8 cellular contexts compared by ENCODE assay signal in the genomic region with DNA sequence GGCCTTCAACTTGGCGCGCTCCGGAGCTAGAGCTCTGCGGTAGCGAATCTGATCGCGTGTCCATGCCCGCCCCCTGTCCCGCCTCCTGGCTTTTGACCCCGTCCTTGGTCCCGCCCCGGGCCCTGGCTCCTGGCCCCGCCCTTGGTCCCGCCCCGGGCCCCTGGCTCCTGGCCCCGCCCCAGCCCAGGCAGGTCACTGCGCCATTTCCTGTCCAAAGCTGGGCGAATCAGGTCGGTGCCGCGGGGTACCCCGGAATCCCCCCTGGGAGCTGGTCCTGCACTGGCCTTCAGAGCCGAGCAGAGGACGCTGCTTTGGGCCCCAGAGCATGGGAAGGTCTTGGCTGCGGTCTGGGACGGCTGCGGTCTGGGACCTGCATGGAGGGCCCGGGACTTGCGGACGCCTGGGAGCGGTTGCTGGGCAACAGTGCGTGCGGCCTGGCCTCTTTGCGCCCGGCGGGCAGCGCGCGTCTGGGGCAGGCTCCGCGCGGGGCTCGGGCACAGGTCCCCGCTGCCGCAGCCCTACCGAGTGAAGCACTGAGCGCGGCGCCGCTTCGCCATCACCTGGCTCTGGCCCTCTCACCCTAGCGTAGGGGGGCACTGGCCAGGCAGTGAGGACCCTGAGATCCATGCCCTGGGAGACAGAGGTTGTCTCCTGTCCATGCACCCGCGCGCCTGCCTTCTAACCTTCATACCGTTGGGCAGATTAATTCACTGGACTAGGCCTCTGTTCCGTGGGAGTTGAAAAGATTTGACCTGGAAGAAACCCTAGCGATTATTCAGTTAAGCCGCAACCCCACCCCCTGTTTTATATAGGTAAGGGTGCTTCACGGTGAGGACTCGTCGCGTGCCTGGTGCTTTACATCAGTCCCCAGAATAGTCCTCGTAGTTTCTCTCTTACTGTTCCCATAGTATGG. TPM values are rescaled to one million over a fixed set of nuclear protein-coding genes. Genes with fewer than 3 reads are reported as not detected.
A peak's percentile ranks its signal among the peaks of the same experiment; 100 is the strongest.
DNase-seq lines count a peak whose midpoint lies in the region; ATAC-seq and TF ChIP-seq lines count a peak whose summit lies in the region.

A gene with protein sequence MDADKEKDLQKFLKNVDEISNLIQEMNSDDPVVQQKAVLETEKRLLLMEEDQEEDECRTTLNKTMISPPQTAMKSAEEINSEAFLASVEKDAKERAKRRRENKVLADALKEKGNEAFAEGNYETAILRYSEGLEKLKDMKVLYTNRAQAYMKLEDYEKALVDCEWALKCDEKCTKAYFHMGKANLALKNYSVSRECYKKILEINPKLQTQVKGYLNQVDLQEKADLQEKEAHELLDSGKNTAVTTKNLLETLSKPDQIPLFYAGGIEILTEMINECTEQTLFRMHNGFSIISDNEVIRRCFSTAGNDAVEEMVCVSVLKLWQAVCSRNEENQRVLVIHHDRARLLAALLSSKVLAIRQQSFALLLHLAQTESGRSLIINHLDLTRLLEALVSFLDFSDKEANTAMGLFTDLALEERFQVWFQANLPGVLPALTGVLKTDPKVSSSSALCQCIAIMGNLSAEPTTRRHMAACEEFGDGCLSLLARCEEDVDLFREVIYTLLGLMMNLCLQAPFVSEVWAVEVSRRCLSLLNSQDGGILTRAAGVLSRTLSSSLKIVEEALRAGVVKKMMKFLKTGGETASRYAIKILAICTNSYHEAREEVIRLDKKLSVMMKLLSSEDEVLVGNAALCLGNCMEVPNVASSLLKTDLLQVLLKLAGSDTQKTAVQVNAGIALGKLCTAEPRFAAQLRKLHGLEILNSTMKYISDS (plus strand): TSS at position 195 of the 913 bp plus-strand sequence. CDS start 1,675 bp downstream, outside the sequence.

- peak within 1 kb of the TSS; percentile 89 for H3K4me3 Mint-ChIP-seq in type B pancreatic cell

- H3K9ac ChIP-seq in MM.1S (ENCODE audit: low read length) = peak within 1 kb of the TSS; percentile 84

- peak within 1 kb of the TSS; percentile 89 for H3K4me3 ChIP-seq in MM.1S (ENCODE audit: low read length)
- H3K4me3 ChIP-seq in adrenal gland = peak within 1 kb of the TSS; percentile 35 to 81 (median 64)

- 4 to 12% (median 6%) methylated on average over 11 to 64 of the region's 64 CpGs for WGBS in adrenal gland, 4 donors

- TF ChIP-seq CTCF in MM.1S (IDR thresholded peaks at IDR 0.05; ENCODE audit: low read length) (no peak), adrenal gland (IDR thresholded peaks at IDR 0.05) (no peak), type B pancreatic cell (conservative IDR thresholded peaks at IDR 0.05) (no peak)

- peaks cover 7% of the 10 kb centered on the region; the same call in 1 of the 2 replicates for H3K79me2 ChIP-seq in MM.1S (ENCODE audit: low read length)

- peak within 1 kb of the TSS; percentile 97 for H3K4me2 ChIP-seq in MM.1S (ENCODE audit: low read depth, low read length)

- ATAC-seq in left cardiac atrium = peak; percentile 100

- H3K4me1 Mint-ChIP-seq in type B pancreatic cell (ENCODE audit: unreplicated experiment) = peaks cover 27% of the 10 kb centered on the region

- H3K36me3 Mint-ChIP-seq in type B pancreatic cell = peaks cover 28% of the 10 kb centered on the region

- H3K4me1 ChIP-seq in MM.1S (ENCODE audit: low read length) (peaks cover 10% of the 10 kb centered on the region), adrenal gland (replicated peaks in 1 of 2) (peaks cover 0 to 16% of the 10 kb centered on the region in 2 donors)

- no peaks in the 10 kb centered on the region for H3K9me2 ChIP-seq in MM.1S (replicated peaks; ENCODE audit: insufficient read depth, low read length)

- H2AFZ ChIP-seq in MM.1S (ENCODE audit: low read length) = peak within 1 kb of the TSS; percentile 93

- H3K27me3 ChIP-seq in MM.1S (replicated peaks; ENCODE audit: insufficient read depth, low read length) (no peaks in the 10 kb centered on the region), adrenal gland (no peaks in the 10 kb centered on the region)

- H3K9me3 Mint-ChIP-seq in type B pancreatic cell = peaks cover 15% of the 10 kb centered on the region

- no peaks in the 10 kb centered on the region for H3K9me3 ChIP-seq in MM.1S (replicated peaks; ENCODE audit: insufficient read depth, low read length)
- H3K9me3 ChIP-seq in adrenal gland (replicated peaks in 1 of 3) = no peaks in the 10 kb centered on the region

- H3K27me3 Mint-ChIP-seq in type B pancreatic cell = no peaks in the 10 kb centered on the region

- no peaks in the 10 kb centered on the region for H3F3A ChIP-seq in MM.1S (ENCODE audit: insufficient read depth, low read length)

- intact Hi-C loops in adrenal gland (cut with DNase I) (loop anchor here in 1 of 2 donors (5.0 kb wide), 1 partner anchor 418 kb away; no protein-coding TSS in a partner anchor), left cardiac atrium (cut with DNase I) (loop anchor here in 1 of 2 donors (10.0 kb wide), 1 partner anchor 420 kb away; no protein-coding TSS in a partner anchor), posterior vena cava (cut with DNase I) (no loop called here)

- no peaks in the 10 kb centered on the region for H4K20me1 ChIP-seq in MM.1S (ENCODE audit: insufficient read depth, low read length)

- DNase-seq in ELR (ENCODE audit: low read depth) = peak; percentile 93
- peak; percentile 72 for DNase-seq in H4 (ENCODE audit: low spot score)
- DNase-seq in MM.1S = peak; percentile 92
- DNase-seq in SW480 (ENCODE audit: low spot score) = peak; percentile 88
- peak; percentile 95 to 98 (median 96) for DNase-seq in adrenal gland
- peak; percentile 94 for DNase-seq in left cardiac atrium
- DNase-seq in posterior vena cava (ENCODE audit: low spot score) = peak; percentile 97
- DNase-seq in type B pancreatic cell (ENCODE audit: extremely low spot score, unreplicated experiment) = peak; percentile 97

- H3K27ac ChIP-seq in MM.1S (ENCODE audit: low read length) (peak within 1 kb of the TSS; percentile 74; the same call in 1 of the 2 replicates), adrenal gland (peak within 1 kb of the TSS; percentile 33 to 83 (median 68))

- peak within 1 kb of the TSS; percentile 77 for H3K27ac Mint-ChIP-seq in type B pancreatic cell

- TF ChIP-seq POLR2A in adrenal gland (IDR thresholded peaks at IDR 0.05) = peak in 1 of 2 donors; percentile 28

- H3K36me3 ChIP-seq in MM.1S (replicated peaks; ENCODE audit: insufficient read depth, low read length) (no peaks in the 10 kb centered on the region), adrenal gland (replicated peaks in 1 of 2) (no peaks in the 10 kb centered on the region)

RNA-seq across cellular contexts. Expression of the gene that starts here (rescaled TPM):
- total RNA-seq in H4 (2014; rRNA removed; shearing (Covaris generic)) = 10.8 and 17.2 TPM in 2 replicates
- total RNA-seq in adrenal gland (10 to 100 TPM in 5 of 8 donors, 1 to 10 TPM in 3; 5.6 to 26.9 (median 16.5) TPM), left cardiac atrium (1 to 10 TPM; 4.2 to 5.4 TPM), posterior vena cava (10 to 100 TPM in 1 of 2 donors, 1 to 10 TPM in 1; 4.9 to 10.3 TPM), type B pancreatic cell (ENCODE audit: low replicate concordance) (17.8 and 27.6 TPM in 2 replicates)
- polyA plus RNA-seq in adrenal gland = 10 to 100 TPM in 1 of 3 donors, 1 to 10 TPM in 2; 7.3 to 25.1 (median 7.4) TPM

Comparison
In these comparisons a context has a peak if more than half of its experiments do, and no peak if none do; other contexts are left out.
1. Peak in every context shown above with its lines: DNase-seq, ATAC-seq, H3K4me3 ChIP-seq and H3K27ac ChIP-seq.